In the genomic region with DNA sequence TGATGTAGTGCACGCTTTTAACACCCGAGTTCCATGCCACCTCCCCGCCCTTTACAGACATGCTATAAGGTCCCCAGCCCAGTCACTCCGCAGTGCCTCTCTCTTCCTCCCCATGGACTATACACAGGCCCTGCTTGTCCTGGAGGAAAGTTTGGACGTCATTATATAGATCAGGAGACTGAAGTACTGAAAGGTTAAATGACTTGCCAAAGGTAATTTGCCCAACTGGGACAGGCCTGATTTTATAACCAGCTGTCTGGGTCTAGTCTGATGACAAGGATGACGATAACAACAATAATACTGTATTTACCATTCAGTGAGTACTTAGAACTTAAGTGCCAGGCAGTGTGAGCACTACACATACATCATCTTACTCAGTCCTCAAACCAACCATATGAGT, we compare ENCODE assay signal across 9 cellular contexts. TPM values are rescaled to one million over a fixed set of nuclear protein-coding genes. Genes with fewer than 3 reads are reported as not detected.
"Had no signal": no experiment of that assay in that cellular context is flagged by ENCODE, and none has a peak within 500 bp of the region (broad histone marks: within the 10 kb centered on the region; RNA-seq: fewer than 3 reads in every experiment).

No MANE protein-coding gene starts in this region.

- ATAC-seq: GM23338 had no signal

- H3K4me2 ChIP-seq: GM23338 had no signal

- DNase-seq: H9, HCEC 1CT, IMR-90, KBM-7 had no signal

- H3K27ac Mint-ChIP-seq: GM23338, H9 had no signal

- H3K27ac ChIP-seq: HL-60 had no signal

- H3K4me3 ChIP-seq: GM23338 had no signal

- H3K4me3 Mint-ChIP-seq: GM23338, H9 had no signal

- H2AFZ ChIP-seq: GM23338 had no signal

- H3K4me1 Mint-ChIP-seq: GM23338, H9 had no signal

- H3K9me3 Mint-ChIP-seq: GM23338, H9 had no signal

- FAIRE-seq: H1, H54 had no signal

RNA-seq across cellular contexts. Expression of gene LVRN, which starts 33.1 kb away (rescaled TPM):
- total RNA-seq: HT1080 had no signal

RNA-seq across cellular contexts. Expression of gene ARL14EPL, which starts 36.9 kb away (rescaled TPM):
- total RNA-seq: GM23338, H1, H9, HT1080, IMR-90 had no signal
- polyA plus RNA-seq: GM23338, H1, IMR-90 had no signal
